11 cellular contexts compared by ENCODE assay signal in the genomic region with DNA sequence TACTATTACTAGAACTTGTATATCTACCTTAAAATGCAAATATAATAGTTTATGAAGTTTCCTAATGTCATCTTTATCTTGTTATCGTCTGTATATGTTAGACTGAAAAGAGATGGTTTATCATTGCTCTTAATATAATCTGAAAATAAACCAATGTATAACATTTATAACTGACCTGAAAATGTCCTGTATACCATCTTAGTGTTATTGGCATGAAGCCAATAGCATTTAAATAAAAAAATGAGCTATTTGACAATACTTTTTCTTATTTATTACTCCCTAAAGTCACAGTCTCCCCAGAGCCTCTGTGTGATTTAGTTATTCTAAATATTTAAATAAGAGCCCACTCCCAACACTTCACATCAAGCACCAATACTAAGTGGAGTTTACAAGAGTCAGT. TPM values are rescaled to one million over a fixed set of nuclear protein-coding genes. Genes with fewer than 3 reads are reported as not detected.
"Had no signal": no experiment of that assay in that cellular context is flagged by ENCODE, and none has a peak within 500 bp of the region (broad histone marks: within the 10 kb centered on the region; RNA-seq: fewer than 3 reads in every experiment).

No MANE protein-coding gene starts in this region.

- H3K4me1 ChIP-seq: HAP-1 had no signal

- H3K9me3 ChIP-seq: HAP-1 had no signal

- H3K27ac ChIP-seq: GM23248, HL-60 had no signal

- H2AFZ ChIP-seq: GM23248 had no signal

- ATAC-seq: HCT116 had no signal

- H3K4me3 ChIP-seq: GM23248, HAP-1 had no signal

- H3K36me3 ChIP-seq: HAP-1 had no signal

- H3K9ac ChIP-seq: GM23248 had no signal

- DNase-seq: GM23248, GOT3, H7, HFFc6, IMR-90, KBM-7 had no signal

RNA-seq across cellular contexts. Expression of gene VWC2L, which starts 1.8 kb away (rescaled TPM):
- total RNA-seq: GM23248, H4, H7, HFFc6, HT1080, IMR-90 had no signal
- polyA plus RNA-seq: GM23248, IMR-90 had no signal
